Comparison of ENCODE assay signal across 11 cellular contexts in the genomic region with DNA sequence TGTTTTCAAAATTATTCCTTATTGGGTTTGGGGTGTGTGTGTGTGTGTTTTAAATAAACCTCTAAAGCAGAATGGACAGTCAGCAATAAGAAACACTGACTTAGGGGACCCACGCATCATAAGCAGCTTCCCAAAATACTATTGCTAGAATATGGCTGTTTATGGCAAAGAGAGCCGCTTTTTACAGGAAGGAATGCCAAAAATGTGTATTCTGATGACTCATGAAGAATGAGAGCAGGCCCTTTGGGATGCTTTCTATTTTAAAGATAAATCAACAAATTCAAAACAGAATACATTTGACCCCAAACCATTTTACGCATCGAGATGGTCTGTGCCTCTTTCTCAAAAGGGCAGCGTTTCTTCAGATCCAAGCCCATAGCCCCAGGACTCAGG. TPM values are rescaled to one million over a fixed set of nuclear protein-coding genes. Genes with fewer than 3 reads are reported as not detected.
DNase-seq lines count a peak whose midpoint lies in the region; ATAC-seq and TF ChIP-seq lines count a peak whose summit lies in the region.
"Had no signal": no experiment of that assay in that cellular context is flagged by ENCODE, and none has a peak within 500 bp of the region (broad histone marks: within the 10 kb centered on the region; RNA-seq: fewer than 3 reads in every experiment).

No MANE protein-coding gene starts in this region.

- H3K27ac Mint-ChIP-seq in MCF 10A (ENCODE audit: low read depth, unreplicated experiment), result peak overlapping the region; percentile 74
- H3K27ac Mint-ChIP-seq: activated CD8-positive, alpha-beta memory T cell treated with anti-CD3 and anti-CD28 coated beads, Interleukin-2, amount 10 ng/mL, durations not matched to agents 7 days and 5 days had no signal

- POLR2A ChIA-PET in MCF 10A (lab: Yijun Ruan, JAX), result interaction anchor here (3.3 kb wide), 1 partner anchor 10 kb away, joined by 34 read pairs; no protein-coding TSS in a partner anchor

- H3K9me3 ChIP-seq in breast epithelium, result no peaks in the 10 kb centered on the region
- no peaks in the 10 kb centered on the region for H3K9me3 ChIP-seq in lung (ENCODE audit: control insufficient read depth in 2 of 2, insufficient read depth in 1 of 2, low read length in 1 of 2)
- no peaks in the 10 kb centered on the region for H3K9me3 ChIP-seq in vagina

- no peaks in the 10 kb centered on the region for H3K27me3 ChIP-seq in breast epithelium
- H3K27me3 ChIP-seq in lung (ENCODE audit: control insufficient read depth, insufficient read depth), result no peaks in the 10 kb centered on the region
- no peaks in the 10 kb centered on the region for H3K27me3 ChIP-seq in vagina
- H3K27me3 ChIP-seq: foreskin keratinocyte had no signal

- ATAC-seq in lung (ENCODE audit: insufficient read depth, low FRiP score), result no peak
- ATAC-seq: activated CD8-positive, alpha-beta memory T cell treated with anti-CD3 and anti-CD28 coated beads, Interleukin-2, amount 10 ng/mL, durations not matched to agents 7 days and 5 days; foreskin keratinocyte had no signal

- H3K4me1 ChIP-seq in breast epithelium, result no peaks in the 10 kb centered on the region
- H3K4me1 ChIP-seq in lung (ENCODE audit: control insufficient read depth in 2 of 2, insufficient read depth in 2 of 2, low read length in 2 of 2), result peaks cover 14 to 28% of the 10 kb centered on the region in 2 donors
- peaks cover 57% of the 10 kb centered on the region for H3K4me1 ChIP-seq in vagina

- H3K4me1 Mint-ChIP-seq in MCF 10A (ENCODE audit: insufficient read depth, unreplicated experiment), result peaks cover 29% of the 10 kb centered on the region

- H3K4me3 Mint-ChIP-seq in MCF 10A (ENCODE audit: unreplicated experiment), result no peak overlapping the region
- H3K4me3 Mint-ChIP-seq: activated CD8-positive, alpha-beta memory T cell treated with anti-CD3 and anti-CD28 coated beads, Interleukin-2, amount 10 ng/mL, durations not matched to agents 7 days and 5 days had no signal

- TF ChIP-seq CTCF in MCF 10A (IDR thresholded peaks at IDR 0.05; ENCODE audit: unreplicated experiment) (no peak), breast epithelium (IDR thresholded peaks at IDR 0.05) (no peak), cardiac fibroblast (IDR thresholded peaks at IDR 0.05; ENCODE audit: low read depth, low read length) (no peak), lung (IDR thresholded peaks at IDR 0.05; ENCODE audit: control extremely low read depth, extremely low read depth) (no peak), vagina (IDR thresholded peaks at IDR 0.05) (no peak)

- peaks cover 25% of the 10 kb centered on the region for H3K36me3 Mint-ChIP-seq in MCF 10A (ENCODE audit: insufficient read depth, unreplicated experiment)

- DNase-seq in MCF 10A (ENCODE audit: unreplicated experiment), result peak; percentile 52
- no peak for DNase-seq in breast epithelium (ENCODE audit: low spot score in 2 of 2)
- DNase-seq in cardiac fibroblast (ENCODE audit: low read depth in 2 of 2), result peak; percentile 88
- DNase-seq in lung (ENCODE audit: low spot score), result no peak
- no peak for DNase-seq in vagina (ENCODE audit: extremely low spot score in 2 of 2)
- DNase-seq in NK-92 treated with Interleukin-12 subunit alpha and Interleukin-12 subunit beta, amount 100 ng/mL, for 24 hours (lab: John Stamatoyannopoulos, UW), result no peak
- DNase-seq in HUDEP-2 (lab: John Stamatoyannopoulos, UW; ENCODE audit: unreplicated experiment in 76 of 76), result no peak
- DNase-seq in NK-92 (lab: John Stamatoyannopoulos, UW; ENCODE audit: unreplicated experiment), result no peak
- DNase-seq: 8988T; activated CD8-positive, alpha-beta memory T cell treated with anti-CD3 and anti-CD28 coated beads, Interleukin-2, amount 10 ng/mL, durations not matched to agents 7 days and 5 days; foreskin keratinocyte had no signal

- BruUV-seq in MCF 10A (replicated peaks; lab: Mats Ljungman, UMichigan), result no TSS peak

- no peak overlapping the region for H3K4me3 ChIP-seq in breast epithelium
- no peak overlapping the region for H3K4me3 ChIP-seq in cardiac fibroblast (replicated peaks in 1 of 2; ENCODE audit: low read depth in 2 of 2, low read length in 2 of 2)
- no peak overlapping the region for H3K4me3 ChIP-seq in lung
- H3K4me3 ChIP-seq in vagina, result no peak overlapping the region

- intact Hi-C loops in MCF 10A (cut with micrococcal nuclease) (no loop called here), breast epithelium (cut with DNase I; ENCODE audit: low total_unique reads) (loop anchor here (5.0 kb wide), 1 partner anchor 110 kb away; no protein-coding TSS in a partner anchor), vagina (cut with DNase I) (no loop called here)

- H3K27ac ChIP-seq in breast epithelium, result peak overlapping the region in 1 of 2 donors; percentile 45
- peak overlapping the region; percentile 41 to 42 for H3K27ac ChIP-seq in lung (ENCODE audit: low read depth in 1 of 2, low read length in 1 of 2)
- H3K27ac ChIP-seq in vagina, result peak overlapping the region; percentile 49
- H3K27ac ChIP-seq: foreskin keratinocyte had no signal

- CTCF ChIA-PET in MCF 10A (lab: Yijun Ruan, JAX), result no interaction called here

- no peaks in the 10 kb centered on the region for H3K27me3 Mint-ChIP-seq in MCF 10A (ENCODE audit: insufficient read depth, unreplicated experiment)
- H3K27me3 Mint-ChIP-seq: activated CD8-positive, alpha-beta memory T cell treated with anti-CD3 and anti-CD28 coated beads, Interleukin-2, amount 10 ng/mL, durations not matched to agents 7 days and 5 days had no signal

- TF ChIP-seq POLR2A in breast epithelium (IDR thresholded peaks at IDR 0.05) (no peak), vagina (IDR thresholded peaks at IDR 0.05) (no peak)

- H3K36me3 ChIP-seq in breast epithelium (peaks cover 4% of the 10 kb centered on the region), lung (ENCODE audit: control insufficient read depth in 2 of 2, insufficient read depth in 2 of 2, low read length in 2 of 2) (peaks cover 0 to 18% of the 10 kb centered on the region in 2 donors), vagina (peaks cover 0 to 33% of the 10 kb centered on the region in 2 donors)

- H3K9me3 Mint-ChIP-seq in MCF 10A (ENCODE audit: unreplicated experiment), result no peaks in the 10 kb centered on the region

- WGBS in lung, 2 donors, result 73 to 89% methylated on average over 5 of the region's 5 CpGs

RNA-seq across cellular contexts. Expression of a gene that starts 37.5 kb away (rescaled TPM):
- total RNA-seq in MCF 10A (2022), result 50.0 and 52.2 TPM in 2 replicates
- total RNA-seq in breast epithelium, result 10 to 100 TPM; 40.8 to 43.6 (median 43.6) TPM
- total RNA-seq in lung, result 100 to 1,000 TPM in 1 of 2 donors, 10 to 100 TPM in 1; 76.4 to 115 TPM
- 10 to 100 TPM; 26.9 to 27.8 TPM for polyA plus RNA-seq in lung
- total RNA-seq in vagina, result 52.1 TPM

Comparison
In these comparisons a context has a peak if more than half of its experiments do, and no peak if none do; other contexts are left out.
1. DNase-seq: peak in MCF 10A (single experiment) and cardiac fibroblast (2 of 2); none in breast epithelium (0 of 2), lung (single experiment), vagina (0 of 2), NK-92 treated with Interleukin-12 subunit alpha and Interleukin-12 subunit beta, amount 100 ng/mL, for 24 hours (single experiment), HUDEP-2 (0 of 76) and NK-92 (single experiment).